Comparison of ENCODE assay signal across 8 cellular contexts in the genomic region with DNA sequence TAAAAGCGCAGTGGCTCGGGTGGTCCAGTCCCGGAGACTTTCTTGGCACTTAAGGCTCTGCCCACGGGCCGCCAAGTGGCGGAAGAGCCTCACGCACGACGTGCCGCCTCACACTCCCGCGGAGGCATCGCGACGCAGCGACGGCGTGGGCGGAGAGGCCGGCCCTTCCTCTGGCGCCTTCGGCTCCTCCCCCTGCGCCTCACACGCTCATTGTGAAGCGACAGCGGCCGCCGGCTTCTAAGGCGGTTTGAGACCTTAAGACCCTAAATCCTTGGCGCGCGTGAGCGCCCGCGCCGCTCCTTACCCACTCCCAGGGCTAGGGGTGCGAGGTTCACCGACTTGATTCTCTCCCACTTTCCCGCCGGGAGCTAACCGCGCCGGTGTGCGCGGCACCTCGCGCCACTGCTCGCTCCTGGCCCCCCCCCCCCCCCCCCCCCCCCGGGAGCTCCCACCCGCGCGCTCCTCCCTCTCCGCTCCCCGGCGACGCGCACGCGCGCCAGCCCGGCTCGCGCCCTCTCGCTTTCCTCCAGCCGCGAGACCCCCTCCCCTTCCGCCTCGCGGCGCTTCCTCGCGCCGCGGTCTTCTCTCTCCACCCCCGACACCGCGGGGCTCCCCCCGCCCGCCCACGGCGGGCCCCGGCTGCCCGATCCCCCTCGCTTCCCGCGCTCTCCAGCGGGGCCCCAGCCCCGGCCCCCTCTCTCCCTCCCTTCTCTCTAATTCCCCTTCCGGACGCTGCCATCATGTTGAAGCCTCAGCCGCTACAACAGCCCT. TPM values are rescaled to one million over a fixed set of nuclear protein-coding genes. Genes with fewer than 3 reads are reported as not detected.
DNase-seq lines count a peak whose midpoint lies in the region; ATAC-seq and TF ChIP-seq lines count a peak whose summit lies in the region.

A gene with protein sequence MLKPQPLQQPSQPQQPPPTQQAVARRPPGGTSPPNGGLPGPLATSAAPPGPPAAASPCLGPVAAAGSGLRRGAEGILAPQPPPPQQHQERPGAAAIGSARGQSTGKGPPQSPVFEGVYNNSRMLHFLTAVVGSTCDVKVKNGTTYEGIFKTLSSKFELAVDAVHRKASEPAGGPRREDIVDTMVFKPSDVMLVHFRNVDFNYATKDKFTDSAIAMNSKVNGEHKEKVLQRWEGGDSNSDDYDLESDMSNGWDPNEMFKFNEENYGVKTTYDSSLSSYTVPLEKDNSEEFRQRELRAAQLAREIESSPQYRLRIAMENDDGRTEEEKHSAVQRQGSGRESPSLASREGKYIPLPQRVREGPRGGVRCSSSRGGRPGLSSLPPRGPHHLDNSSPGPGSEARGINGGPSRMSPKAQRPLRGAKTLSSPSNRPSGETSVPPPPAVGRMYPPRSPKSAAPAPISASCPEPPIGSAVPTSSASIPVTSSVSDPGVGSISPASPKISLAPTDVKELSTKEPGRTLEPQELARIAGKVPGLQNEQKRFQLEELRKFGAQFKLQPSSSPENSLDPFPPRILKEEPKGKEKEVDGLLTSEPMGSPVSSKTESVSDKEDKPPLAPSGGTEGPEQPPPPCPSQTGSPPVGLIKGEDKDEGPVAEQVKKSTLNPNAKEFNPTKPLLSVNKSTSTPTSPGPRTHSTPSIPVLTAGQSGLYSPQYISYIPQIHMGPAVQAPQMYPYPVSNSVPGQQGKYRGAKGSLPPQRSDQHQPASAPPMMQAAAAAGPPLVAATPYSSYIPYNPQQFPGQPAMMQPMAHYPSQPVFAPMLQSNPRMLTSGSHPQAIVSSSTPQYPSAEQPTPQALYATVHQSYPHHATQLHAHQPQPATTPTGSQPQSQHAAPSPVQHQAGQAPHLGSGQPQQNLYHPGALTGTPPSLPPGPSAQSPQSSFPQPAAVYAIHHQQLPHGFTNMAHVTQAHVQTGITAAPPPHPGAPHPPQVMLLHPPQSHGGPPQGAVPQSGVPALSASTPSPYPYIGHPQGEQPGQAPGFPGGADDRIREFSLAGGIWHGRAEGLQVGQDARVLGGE (plus strand): TSS at position 480 of the 771 bp plus-strand sequence. CDS start 261 bp downstream, at position 741.

- in situ Hi-C loops in Caki2 (cut with HindIII; ENCODE audit: low pct_unique_long_range_greater_than_20kb, low sequenced_read_pairs) = no loop called here

- TF ChIP-seq CTCF in epithelial cell of proximal tubule (conservative IDR thresholded peaks at IDR 0.05; ENCODE audit: low read depth, low read length) = no peak

- peak within 1 kb of the TSS; percentile 87 for H3K4me3 ChIP-seq in epithelial cell of proximal tubule (ENCODE audit: low read depth, low read length)

- DNase-seq in Caki2 (ENCODE audit: low read depth) (peak; percentile 94), HuH-7.5 (ENCODE audit: low spot score) (peak; percentile 79), OCI-M1 (lab: John Stamatoyannopoulos, UW) (peak; percentile 98), activated T-cell treated with anti-CD3 and anti-CD28 coated beads for 48 hours (ENCODE audit: low read depth) (peak; percentile 95), epithelial cell of proximal tubule (ENCODE audit: low read depth) (peak; percentile 54), mucosa of gallbladder (ENCODE audit: low spot score) (peak; percentile 93)
- DNase-seq in stimulated activated CD8-positive, alpha-beta memory T cell treated with anti-CD3 and anti-CD28 coated beads, Interleukin-4, amount 100 ng/mL, for 24 hours (ENCODE audit: low read depth) = peak; percentile 92

- peak; percentile 44 for ATAC-seq in GM21515 (IDR thresholded peaks at IDR 0.05; ENCODE audit: unreplicated experiment)

RNA-seq across cellular contexts. Expression of the gene that starts here (rescaled TPM):
- total RNA-seq in Caki2 (2014; rRNA removed; shearing (Covaris generic); ENCODE audit: low replicate concordance) = 16.6 and 20.2 TPM in 2 replicates
- 51.1 and 79.0 TPM in 2 replicates for total RNA-seq in epithelial cell of proximal tubule
- total RNA-seq in mucosa of gallbladder = 113 TPM

Comparison
In these comparisons a context has a peak if more than half of its experiments do, and no peak if none do; other contexts are left out.
1. Peak in every context shown above with its lines: DNase-seq, ATAC-seq and H3K4me3 ChIP-seq.